ENCODE assay signal across 29 cellular contexts in genomic region chr5:141883948-141884318, GRCh38. TPM values are rescaled to one million over a fixed set of nuclear protein-coding genes. Genes with fewer than 3 reads are reported as not detected.
A peak's percentile ranks its signal among the peaks of the same experiment; 100 is the strongest.
DNase-seq lines count a peak whose midpoint lies in the region; ATAC-seq and TF ChIP-seq lines count a peak whose summit lies in the region.
"Had no signal": no experiment of that assay in that cellular context is flagged by ENCODE, and none has a peak within 500 bp of the region (broad histone marks: within the 10 kb centered on the region; RNA-seq: fewer than 3 reads in every experiment).

No MANE protein-coding gene starts in this region.

- H3K9me3 Mint-ChIP-seq in glutamatergic neuron (ENCODE audit: unreplicated experiment) (peaks cover 7% of the 10 kb centered on the region), neural progenitor cell (no peaks in the 10 kb centered on the region)
- H3K9me3 Mint-ChIP-seq: CD8-positive, alpha-beta memory T cell; nephron; stimulated activated naive CD8-positive, alpha-beta T cell treated with anti-CD3 and anti-CD28 coated beads, Interleukin-15, Interleukin-2, amounts not matched to agents 100 ng/mL and 50 ng/mL, for 24 hours had no signal

- H3K4me3 ChIP-seq in BE2C (ENCODE audit: low read depth, low read length) = peak overlapping the region; percentile 86
- peak overlapping the region; percentile 43 for H3K4me3 ChIP-seq in NT2/D1 (ENCODE audit: insufficient read length, low read depth)
- H3K4me3 ChIP-seq in neural progenitor cell = no peak overlapping the region
- H3K4me3 ChIP-seq in right lobe of liver = no peak overlapping the region
- H3K4me3 ChIP-seq in lower leg skin (ENCODE audit: low read depth, poor library complexity, severe bottlenecking) = no peak overlapping the region
- H3K4me3 ChIP-seq: A549, ascending aorta, HAP-1, lung, MG63, prostate gland, tibial artery had no signal

- no peak for DNase-seq in BE2C
- DNase-seq in NT2/D1 (ENCODE audit: low read depth, low spot score) = no peak
- DNase-seq in glutamatergic neuron = no peak
- DNase-seq in neural progenitor cell (ENCODE audit: low spot score) = no peak
- no peak for DNase-seq in right lobe of liver
- no peak for DNase-seq in NK-92 treated with Interleukin-12 subunit alpha and Interleukin-12 subunit beta, amount 100 ng/mL, for 24 hours (lab: John Stamatoyannopoulos, UW)
- no peak for DNase-seq in lower leg skin (ENCODE audit: low spot score in 2 of 2)
- DNase-seq: activated CD4-positive, alpha-beta T cell treated with anti-CD3 and anti-CD28 coated beads for 4 hours; activated T-cell treated with anti-CD3 and anti-CD28 coated beads for 4 hours; AML-193; CD8-positive, alpha-beta memory T cell; central memory CD4-positive, alpha-beta T cell; DMS153; KG1; NCI-H1105 treated with DMSO at 0.1 percent for 48 hours; NCI-H2029 treated with DMSO at 0.1 percent for 48 hours had no signal

- peaks cover 40% of the 10 kb centered on the region for H4K20me1 ChIP-seq in neural progenitor cell (ENCODE audit: low read depth)

- H3K9me3 ChIP-seq in BE2C (no peaks in the 10 kb centered on the region), NT2/D1 (ENCODE audit: insufficient read depth, low read length) (no peaks in the 10 kb centered on the region), neural progenitor cell (ENCODE audit: low read depth) (no peaks in the 10 kb centered on the region), right lobe of liver (no peaks in the 10 kb centered on the region)
- H3K9me3 ChIP-seq: A549, ascending aorta, HAP-1, MG63, prostate gland, tibial artery had no signal

- TF ChIP-seq CTCF in BE2C (IDR thresholded peaks at IDR 0.05; ENCODE audit: low read depth, low read length) (no peak), glutamatergic neuron (IDR thresholded peaks at IDR 0.05; ENCODE audit: partially characterized antibody, unreplicated experiment) (no peak), neural progenitor cell (IDR thresholded peaks at IDR 0.05) (no peak), right lobe of liver (IDR thresholded peaks at IDR 0.05) (no peak), lower leg skin (IDR thresholded peaks at IDR 0.05) (no peak)

- no peak overlapping the region for H2AFZ ChIP-seq in neural progenitor cell (replicated peaks)

- H3F3A ChIP-seq in neural progenitor cell (ENCODE audit: low read depth) = peaks cover 43% of the 10 kb centered on the region

- H3K9ac ChIP-seq in NT2/D1 (ENCODE audit: insufficient read length, low read depth) (no peak overlapping the region), neural progenitor cell (no peak overlapping the region)

- WGBS in right lobe of liver (ENCODE audit: insufficient coverage, low coverage, low lambda C conversion rate, missing lambda C conversion rate) = 31% methylated on average over 5 of the region's 5 CpGs
- 27 to 37% methylated on average over 5 of the region's 5 CpGs for WGBS in lower leg skin, 2 donors

- H3K27ac Mint-ChIP-seq in glutamatergic neuron (ENCODE audit: unreplicated experiment) (peak overlapping the region; percentile 36), neural progenitor cell (no peak overlapping the region)
- H3K27ac Mint-ChIP-seq: activated naive CD8-positive, alpha-beta T cell; CD8-positive, alpha-beta memory T cell; nephron; stimulated activated naive CD8-positive, alpha-beta T cell treated with anti-CD3 and anti-CD28 coated beads, Interleukin-15, Interleukin-2, amounts not matched to agents 100 ng/mL and 50 ng/mL, for 24 hours had no signal

- TF ChIP-seq POLR2A in right lobe of liver (IDR thresholded peaks at IDR 0.05) = no peak
- TF ChIP-seq POLR2A in lower leg skin (IDR thresholded peaks at IDR 0.05) = no peak

- no peak for ATAC-seq in right lobe of liver
- ATAC-seq in HG03571 (IDR thresholded peaks at IDR 0.05; ENCODE audit: unreplicated experiment) = no peak
- ATAC-seq: A549 had no signal

- H3K27me3 ChIP-seq in BE2C = no peaks in the 10 kb centered on the region
- peaks cover 15% of the 10 kb centered on the region for H3K27me3 ChIP-seq in NT2/D1 (ENCODE audit: insufficient read depth, insufficient read length)
- peaks cover 22% of the 10 kb centered on the region for H3K27me3 ChIP-seq in neural progenitor cell
- H3K27me3 ChIP-seq in right lobe of liver = no peaks in the 10 kb centered on the region

- H3K79me2 ChIP-seq in neural progenitor cell (ENCODE audit: low read depth) = no peaks in the 10 kb centered on the region

- intact Hi-C loops in right lobe of liver (cut with DNase I) (loop anchor here (5.0 kb wide), 3 partner anchors 73 to 192 kb away; partner anchors contain the start of gene PCDH12 (in 1 of the 2)), lower leg skin (cut with DNase I; ENCODE audit: low total_unique reads) (loop anchor here (5.0 to 10.0 kb wide), 2 partner anchors 71 to 182 kb away; partner anchors contain the start of gene PCDH12)

- H3K36me3 Mint-ChIP-seq in glutamatergic neuron (ENCODE audit: unreplicated experiment) (no peaks in the 10 kb centered on the region), neural progenitor cell (no peaks in the 10 kb centered on the region)
- H3K36me3 Mint-ChIP-seq: activated naive CD8-positive, alpha-beta T cell; CD8-positive, alpha-beta memory T cell had no signal

- H3K4me2 ChIP-seq in neural progenitor cell = peak overlapping the region; percentile 93

- H3K4me3 Mint-ChIP-seq in glutamatergic neuron (ENCODE audit: unreplicated experiment) (peak overlapping the region; percentile 96), neural progenitor cell (peak overlapping the region; percentile 82)
- H3K4me3 Mint-ChIP-seq: activated naive CD8-positive, alpha-beta T cell; CD8-positive, alpha-beta memory T cell; stimulated activated naive CD8-positive, alpha-beta T cell treated with anti-CD3 and anti-CD28 coated beads, Interleukin-15, Interleukin-2, amounts not matched to agents 100 ng/mL and 50 ng/mL, for 24 hours had no signal

- H3K36me3 ChIP-seq in BE2C (no peaks in the 10 kb centered on the region), NT2/D1 (ENCODE audit: insufficient read depth, insufficient read length, low read length) (no peaks in the 10 kb centered on the region), neural progenitor cell (no peaks in the 10 kb centered on the region), right lobe of liver (no peaks in the 10 kb centered on the region)
- H3K36me3 ChIP-seq: ascending aorta, HAP-1, MG63, prostate gland, tibial artery had no signal

- H3K4me1 ChIP-seq in BE2C (peaks cover 29% of the 10 kb centered on the region), NT2/D1 (ENCODE audit: insufficient read depth, insufficient read length) (peaks cover 24% of the 10 kb centered on the region), neural progenitor cell (peaks cover 39% of the 10 kb centered on the region), right lobe of liver (peaks cover 0 to 2% (median 0%) of the 10 kb centered on the region in 4 donors)

- H3K27ac ChIP-seq in neural progenitor cell (no peak overlapping the region), right lobe of liver (no peak overlapping the region)
- H3K27ac ChIP-seq: A549, ascending aorta, prostate gland, SK-N-MC, tibial artery had no signal

- peaks cover 10% of the 10 kb centered on the region for H3K27me3 Mint-ChIP-seq in glutamatergic neuron (ENCODE audit: unreplicated experiment)
- peaks cover 10% of the 10 kb centered on the region for H3K27me3 Mint-ChIP-seq in neural progenitor cell (ENCODE audit: insufficient read depth, low read depth)

- H3K4me1 Mint-ChIP-seq in glutamatergic neuron (ENCODE audit: low read depth, unreplicated experiment) = peaks cover 20% of the 10 kb centered on the region
- peaks cover 52% of the 10 kb centered on the region for H3K4me1 Mint-ChIP-seq in neural progenitor cell

RNA-seq across cellular contexts. Expression of gene PCDH1, which starts 5.7 kb away (rescaled TPM):
- polyA plus RNA-seq in BE2C (2012; ENCODE audit: insufficient read depth, insufficient read length, low read depth) = 129 TPM
- total RNA-seq in glutamatergic neuron (ENCODE audit: unreplicated experiment) (7.9 TPM), neural progenitor cell (ENCODE audit: low replicate concordance) (24.8 and 48.4 TPM in 2 replicates), right lobe of liver (10 to 100 TPM; 20.8 to 44.1 (median 29.4) TPM), lower leg skin (100 to 1,000 TPM in 2 of 4 donors, 10 to 100 TPM in 2; 85.1 to 172 (median 119) TPM)
- total RNA-seq: CD8-positive, alpha-beta memory T cell; T-helper 2 cell treated with Interferon-gamma antibody and Interleukin-4, amounts not matched to agents 100 ng/mL and 5 ng/mL, for 36 hours had no signal

RNA-seq across cellular contexts. Expression of gene DELE1, which starts 39.7 kb away (rescaled TPM):
- polyA plus RNA-seq in BE2C (2012; ENCODE audit: insufficient read depth, insufficient read length, low read depth) = 121 TPM
- total RNA-seq in glutamatergic neuron (ENCODE audit: unreplicated experiment) = 108 TPM
- total RNA-seq in neural progenitor cell (ENCODE audit: low replicate concordance) = 47.7 and 86.5 TPM in 2 replicates
- 10 to 100 TPM; 39.4 to 57.9 (median 43.8) TPM for total RNA-seq in right lobe of liver
- 10 to 100 TPM; 47.2 to 67.2 (median 49.2) TPM for total RNA-seq in lower leg skin

Comparison
In these comparisons a context has a peak if more than half of its experiments do, and no peak if none do; other contexts are left out.
1. H3K4me3 ChIP-seq: peak in BE2C (single experiment) and NT2/D1 (single experiment); none in neural progenitor cell (single experiment), right lobe of liver (0 of 3) and lower leg skin (single experiment).